ENCODE assay signal across 12 cellular contexts in the genomic region with DNA sequence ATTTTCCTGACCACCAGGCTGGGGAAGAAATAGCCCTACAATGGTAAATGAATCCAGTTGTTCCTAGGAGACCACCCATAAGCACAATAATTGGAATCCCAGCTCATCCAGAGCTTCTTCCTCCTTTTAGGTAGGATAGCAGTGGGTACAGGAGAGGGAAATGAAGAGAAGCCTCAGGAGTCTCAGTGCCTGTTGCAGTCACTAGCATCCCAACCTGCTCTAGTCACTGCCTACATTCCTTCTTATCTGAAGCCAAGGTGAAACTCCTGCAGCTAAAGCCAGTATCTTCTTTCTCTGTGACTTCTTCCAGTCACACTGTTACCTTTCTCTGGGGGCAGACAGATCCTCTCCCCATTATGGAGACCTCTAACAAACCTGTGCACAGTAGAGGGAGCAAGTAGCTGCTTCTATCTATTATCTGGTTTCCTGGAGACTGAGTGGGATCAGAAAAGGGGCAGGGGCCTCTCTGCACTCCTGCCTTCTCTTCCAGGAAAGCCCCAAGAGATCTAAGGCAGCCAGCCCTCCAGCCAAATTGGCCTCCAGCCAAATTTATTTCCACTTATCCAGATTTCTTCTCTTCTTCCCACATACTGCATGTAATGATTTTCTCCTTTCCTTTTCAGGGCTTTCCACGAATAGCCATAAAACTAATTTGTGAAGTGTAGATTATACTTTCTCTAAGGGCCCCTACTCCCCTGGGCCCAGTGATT.
DNase-seq lines count a peak whose midpoint lies in the region; FAIRE-seq and TF ChIP-seq lines count a peak whose summit lies in the region.
"Had no signal": no experiment of that assay in that cellular context is flagged by ENCODE, and none has a peak within 500 bp of the region (broad histone marks: within the 10 kb centered on the region; RNA-seq: fewer than 3 reads in every experiment).

No MANE protein-coding gene starts in this region.

- H4K91ac ChIP-seq in mesenchymal stem cell (ENCODE audit: low read length) = no peak overlapping the region

- H2BK12ac ChIP-seq in mesenchymal stem cell (ENCODE audit: low read length in 2 of 2) = no peak overlapping the region

- H4K8ac ChIP-seq in mesenchymal stem cell (ENCODE audit: low read length) = no peak overlapping the region

- TF ChIP-seq POLR2A in sigmoid colon (IDR thresholded peaks at IDR 0.05) = no peak

- H3K4me2 ChIP-seq in GM23248 (ENCODE audit: unreplicated experiment) = no peak overlapping the region
- H3K4me2 ChIP-seq in mesenchymal stem cell (ENCODE audit: low read length, poor library complexity, severe bottlenecking) = no peak overlapping the region

- no peak overlapping the region for H2BK120ac ChIP-seq in mesenchymal stem cell (ENCODE audit: low read depth, low read length)

- H3K9me3 ChIP-seq in GM23248 (ENCODE audit: low read depth) (no peaks in the 10 kb centered on the region), mesenchymal stem cell (ENCODE audit: control insufficient read depth, low read length) (no peaks in the 10 kb centered on the region), sigmoid colon (no peaks in the 10 kb centered on the region)
- H3K9me3 ChIP-seq: thoracic aorta had no signal

- no peak overlapping the region for H2BK5ac ChIP-seq in mesenchymal stem cell (ENCODE audit: low read depth, low read length, poor library complexity, severe bottlenecking)

- TF ChIP-seq CTCF in astrocyte of the spinal cord (IDR thresholded peaks at IDR 0.05; ENCODE audit: low read depth, low read length) (no peak), sigmoid colon (IDR thresholded peaks at IDR 0.05) (no peak)

- H3K36me3 ChIP-seq in GM23248 (ENCODE audit: low read depth) = no peaks in the 10 kb centered on the region
- H3K36me3 ChIP-seq in mesenchymal stem cell (ENCODE audit: control insufficient read depth in 1 of 2, insufficient read depth in 2 of 2, low read depth in 1 of 2, low read length in 2 of 2) = peaks cover 0 to 5% of the 10 kb centered on the region in 2 experiments
- no peaks in the 10 kb centered on the region for H3K36me3 ChIP-seq in sigmoid colon

- peaks cover 26% of the 10 kb centered on the region for H3K79me1 ChIP-seq in mesenchymal stem cell (replicated peaks; ENCODE audit: low read length, poor library complexity, severe bottlenecking)

- H3K9me2 ChIP-seq in GM23248 (ENCODE audit: insufficient read depth) = no peaks in the 10 kb centered on the region

- H4K20me1 ChIP-seq in GM23248 (ENCODE audit: insufficient read depth) = no peaks in the 10 kb centered on the region

- no peak overlapping the region for H3K23ac ChIP-seq in mesenchymal stem cell (ENCODE audit: low read length in 2 of 2)

- peak overlapping the region; percentile 48 for H2AK5ac ChIP-seq in mesenchymal stem cell (ENCODE audit: low read length, severe bottlenecking)

- H3K14ac ChIP-seq in mesenchymal stem cell (ENCODE audit: low read length in 2 of 2) = no peak overlapping the region

- H3F3A ChIP-seq in GM23248 (ENCODE audit: insufficient read depth) = peaks cover 9% of the 10 kb centered on the region; the same call in 1 of the 2 replicates

- no peak overlapping the region for H2AFZ ChIP-seq in GM23248
- H2AFZ ChIP-seq in mesenchymal stem cell (ENCODE audit: low read depth, low read length) = no peak overlapping the region

- in situ Hi-C loops in GM23248 (cut with MboI) = no loop called here
- in situ Hi-C loops in astrocyte of the spinal cord (cut with HindIII; ENCODE audit: low sequenced_read_pairs) = no loop called here

- DNase-seq in GM23248 (peak; percentile 4), M059J (ENCODE audit: low read depth) (peak; percentile 31), astrocyte of the spinal cord (ENCODE audit: low read depth, low spot score) (peak; percentile 22), mesenchymal stem cell (peak; percentile 32), HTR-8/SVneo (ENCODE audit: insufficient read length, low spot score) (no peak), sigmoid colon (no peak)
- no peak for DNase-seq in activated effector memory CD4-positive, alpha-beta T cell treated with Interleukin-2 at 50 U/mL for 16 hours
- DNase-seq: activated CD8-positive, alpha-beta memory T cell treated with anti-CD3 and anti-CD28 coated beads for 24 hours; CD4-positive, alpha-beta memory T cell; foreskin melanocyte; RPMI8226 had no signal

- WGBS in GM23248 (ENCODE audit: low coverage in 1 of 2, low lambda C conversion rate in 2 of 2, missing lambda C conversion rate in 2 of 2), 2 experiments = 93 to 95% methylated on average over 1 of the region's 1 CpG
- WGBS in mesenchymal stem cell = no CpG with 5 or more reads among the region's 1 CpG
- WGBS in sigmoid colon, 2 donors = 60 to 64% methylated on average over 1 of the region's 1 CpG

- intact Hi-C loops in sigmoid colon (cut with DNase I) = no loop called here

- H3K18ac ChIP-seq in mesenchymal stem cell (ENCODE audit: low read depth in 1 of 2, low read length in 2 of 2) = no peak overlapping the region

- no peak overlapping the region for H3K4me3 ChIP-seq in GM23248
- H3K4me3 ChIP-seq in astrocyte of the spinal cord (ENCODE audit: low read depth, low read length) = no peak overlapping the region
- H3K4me3 ChIP-seq in mesenchymal stem cell (ENCODE audit: insufficient read depth in 1 of 2, low read depth in 1 of 2, low read length in 2 of 2) = no peak overlapping the region
- H3K4me3 ChIP-seq in sigmoid colon = no peak overlapping the region
- H3K4me3 ChIP-seq: thoracic aorta had no signal

- no peaks in the 10 kb centered on the region for H3K27me3 ChIP-seq in GM23248 (replicated peaks; ENCODE audit: insufficient read depth)
- no peaks in the 10 kb centered on the region for H3K27me3 ChIP-seq in mesenchymal stem cell (ENCODE audit: control insufficient read depth in 1 of 2, insufficient read depth in 1 of 2, low read length in 2 of 2)
- H3K27me3 ChIP-seq in sigmoid colon = no peaks in the 10 kb centered on the region

- H3K4me1 ChIP-seq in GM23248 (ENCODE audit: insufficient read depth) (peaks cover 8% of the 10 kb centered on the region; the same call in 1 of the 2 replicates), mesenchymal stem cell (ENCODE audit: control insufficient read depth, insufficient read depth, low read depth, low read length) (peaks cover 4% of the 10 kb centered on the region), sigmoid colon (no peaks in the 10 kb centered on the region)

- H3K27ac ChIP-seq in GM23248 = no peak overlapping the region
- H3K27ac ChIP-seq in mesenchymal stem cell (ENCODE audit: low read length, poor library complexity, severe bottlenecking) = no peak overlapping the region
- no peak overlapping the region for H3K27ac ChIP-seq in sigmoid colon
- H3K27ac ChIP-seq: thoracic aorta had no signal

- TF ChIP-seq EP300 in sigmoid colon (IDR thresholded peaks at IDR 0.05) = no peak

- H2BK15ac ChIP-seq in mesenchymal stem cell (ENCODE audit: low read depth, poor library complexity, severe bottlenecking) = no peak overlapping the region

- H3K9ac ChIP-seq in GM23248 = no peak overlapping the region
- H3K9ac ChIP-seq in mesenchymal stem cell (ENCODE audit: low read length) = no peak overlapping the region

- no peak for FAIRE-seq in HTR-8/SVneo (lab: Jason Lieb, UNC)

- H3K79me2 ChIP-seq in GM23248 (ENCODE audit: insufficient read depth) = peaks cover 11% of the 10 kb centered on the region

- H3K4ac ChIP-seq in mesenchymal stem cell (ENCODE audit: low read depth in 1 of 2, low read length in 2 of 2) = no peak overlapping the region

Comparison
In these comparisons a context has a peak if more than half of its experiments do, and no peak if none do; other contexts are left out.
1. DNase-seq: peak in GM23248 (single experiment), M059J (single experiment), astrocyte of the spinal cord (single experiment) and mesenchymal stem cell (single experiment); none in activated effector memory CD4-positive, alpha-beta T cell treated with Interleukin-2 at 50 U/mL for 16 hours (single experiment), HTR-8/SVneo (single experiment) and sigmoid colon (single experiment).